1 cellular context compared by ENCODE assay signal in the genomic region with DNA sequence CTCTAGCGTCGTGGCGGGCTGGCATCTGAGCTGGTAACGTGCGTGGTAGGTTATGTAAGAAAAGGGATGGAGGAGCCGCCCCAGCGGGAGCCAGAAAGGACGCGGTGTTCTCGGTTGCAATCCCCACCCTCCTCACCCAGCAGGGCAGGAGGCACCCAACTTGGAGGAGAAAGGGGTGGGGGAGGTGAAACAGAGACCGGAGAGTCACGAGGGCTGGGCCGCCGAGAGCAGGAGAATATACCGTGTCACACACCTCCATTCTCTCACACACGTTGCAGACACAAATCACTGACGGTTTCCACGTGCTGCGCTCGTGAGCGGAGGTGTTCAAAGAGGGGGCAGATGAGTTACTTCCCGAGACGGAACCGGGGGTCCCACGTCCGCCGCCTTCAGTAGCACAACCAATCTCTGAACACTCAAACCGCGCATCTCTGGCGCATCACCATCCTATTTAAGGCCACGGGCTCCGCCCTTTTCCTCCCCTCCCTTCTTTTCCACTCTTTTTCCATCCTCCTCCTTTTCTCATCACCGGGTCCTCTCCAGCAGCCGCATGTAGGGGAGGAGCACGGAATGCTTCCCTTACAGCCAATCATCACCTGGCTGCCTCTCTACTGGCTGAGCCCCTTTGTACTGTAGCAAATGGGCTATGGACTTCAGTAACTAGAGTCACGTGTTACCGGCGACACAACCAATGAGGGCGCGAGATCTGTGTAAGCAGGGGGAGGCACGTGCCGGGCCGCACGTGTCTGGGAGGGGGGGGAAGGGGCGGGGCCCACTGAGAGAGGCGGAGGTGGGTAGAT.
TF ChIP-seq lines count a peak whose summit lies in the region.

A gene with protein sequence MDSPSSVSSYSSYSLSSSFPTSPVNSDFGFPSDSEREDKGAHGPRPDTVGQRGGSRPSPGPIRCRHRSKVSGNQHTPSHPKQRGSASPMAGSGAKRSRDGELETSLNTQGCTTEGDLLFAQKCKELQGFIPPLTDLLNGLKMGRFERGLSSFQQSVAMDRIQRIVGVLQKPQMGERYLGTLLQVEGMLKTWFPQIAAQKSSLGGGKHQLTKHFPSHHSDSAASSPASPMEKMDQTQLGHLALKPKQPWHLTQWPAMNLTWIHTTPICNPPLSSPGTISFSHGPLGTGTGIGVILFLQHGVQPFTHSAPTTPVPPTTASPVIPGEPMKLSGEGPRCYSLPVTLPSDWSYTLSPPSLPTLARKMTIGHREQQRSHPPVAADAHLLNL (plus strand): TSS at position 797 of the 800 bp plus-strand sequence. CDS start 714 bp downstream, outside the sequence.

TF ChIP-seq in K562, 482 proteins besides CTCF, POLR2A, EP300 and RAD21 (continued from another document):
- TF ChIP-seq, protein P1, sequence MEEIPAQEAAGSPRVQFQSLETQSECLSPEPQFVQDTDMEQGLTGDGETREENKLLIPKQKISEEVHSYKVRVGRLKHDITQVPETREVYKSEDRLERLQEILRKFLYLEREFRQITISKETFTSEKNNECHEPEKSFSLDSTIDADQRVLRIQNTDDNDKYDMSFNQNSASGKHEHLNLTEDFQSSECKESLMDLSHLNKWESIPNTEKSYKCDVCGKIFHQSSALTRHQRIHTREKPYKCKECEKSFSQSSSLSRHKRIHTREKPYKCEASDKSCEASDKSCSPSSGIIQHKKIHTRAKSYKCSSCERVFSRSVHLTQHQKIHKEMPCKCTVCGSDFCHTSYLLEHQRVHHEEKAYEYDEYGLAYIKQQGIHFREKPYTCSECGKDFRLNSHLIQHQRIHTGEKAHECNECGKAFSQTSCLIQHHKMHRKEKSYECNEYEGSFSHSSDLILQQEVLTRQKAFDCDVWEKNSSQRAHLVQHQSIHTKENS (CRISPR knock-in tag; IDR thresholded peaks at IDR 0.05): no peak
- TF ChIP-seq, protein P2, sequence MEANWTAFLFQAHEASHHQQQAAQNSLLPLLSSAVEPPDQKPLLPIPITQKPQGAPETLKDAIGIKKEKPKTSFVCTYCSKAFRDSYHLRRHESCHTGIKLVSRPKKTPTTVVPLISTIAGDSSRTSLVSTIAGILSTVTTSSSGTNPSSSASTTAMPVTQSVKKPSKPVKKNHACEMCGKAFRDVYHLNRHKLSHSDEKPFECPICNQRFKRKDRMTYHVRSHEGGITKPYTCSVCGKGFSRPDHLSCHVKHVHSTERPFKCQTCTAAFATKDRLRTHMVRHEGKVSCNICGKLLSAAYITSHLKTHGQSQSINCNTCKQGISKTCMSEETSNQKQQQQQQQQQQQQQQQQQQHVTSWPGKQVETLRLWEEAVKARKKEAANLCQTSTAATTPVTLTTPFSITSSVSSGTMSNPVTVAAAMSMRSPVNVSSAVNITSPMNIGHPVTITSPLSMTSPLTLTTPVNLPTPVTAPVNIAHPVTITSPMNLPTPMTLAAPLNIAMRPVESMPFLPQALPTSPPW (CRISPR knock-in tag; IDR thresholded peaks at IDR 0.05): 0 out of 2 replicates have a peak, but pooled peaks have one; percentile 21
- TF ChIP-seq MEF2D (tag; conservative IDR thresholded peaks at IDR 0.05; ENCODE audit: low read depth): no peak
- TF ChIP-seq, protein P3, sequence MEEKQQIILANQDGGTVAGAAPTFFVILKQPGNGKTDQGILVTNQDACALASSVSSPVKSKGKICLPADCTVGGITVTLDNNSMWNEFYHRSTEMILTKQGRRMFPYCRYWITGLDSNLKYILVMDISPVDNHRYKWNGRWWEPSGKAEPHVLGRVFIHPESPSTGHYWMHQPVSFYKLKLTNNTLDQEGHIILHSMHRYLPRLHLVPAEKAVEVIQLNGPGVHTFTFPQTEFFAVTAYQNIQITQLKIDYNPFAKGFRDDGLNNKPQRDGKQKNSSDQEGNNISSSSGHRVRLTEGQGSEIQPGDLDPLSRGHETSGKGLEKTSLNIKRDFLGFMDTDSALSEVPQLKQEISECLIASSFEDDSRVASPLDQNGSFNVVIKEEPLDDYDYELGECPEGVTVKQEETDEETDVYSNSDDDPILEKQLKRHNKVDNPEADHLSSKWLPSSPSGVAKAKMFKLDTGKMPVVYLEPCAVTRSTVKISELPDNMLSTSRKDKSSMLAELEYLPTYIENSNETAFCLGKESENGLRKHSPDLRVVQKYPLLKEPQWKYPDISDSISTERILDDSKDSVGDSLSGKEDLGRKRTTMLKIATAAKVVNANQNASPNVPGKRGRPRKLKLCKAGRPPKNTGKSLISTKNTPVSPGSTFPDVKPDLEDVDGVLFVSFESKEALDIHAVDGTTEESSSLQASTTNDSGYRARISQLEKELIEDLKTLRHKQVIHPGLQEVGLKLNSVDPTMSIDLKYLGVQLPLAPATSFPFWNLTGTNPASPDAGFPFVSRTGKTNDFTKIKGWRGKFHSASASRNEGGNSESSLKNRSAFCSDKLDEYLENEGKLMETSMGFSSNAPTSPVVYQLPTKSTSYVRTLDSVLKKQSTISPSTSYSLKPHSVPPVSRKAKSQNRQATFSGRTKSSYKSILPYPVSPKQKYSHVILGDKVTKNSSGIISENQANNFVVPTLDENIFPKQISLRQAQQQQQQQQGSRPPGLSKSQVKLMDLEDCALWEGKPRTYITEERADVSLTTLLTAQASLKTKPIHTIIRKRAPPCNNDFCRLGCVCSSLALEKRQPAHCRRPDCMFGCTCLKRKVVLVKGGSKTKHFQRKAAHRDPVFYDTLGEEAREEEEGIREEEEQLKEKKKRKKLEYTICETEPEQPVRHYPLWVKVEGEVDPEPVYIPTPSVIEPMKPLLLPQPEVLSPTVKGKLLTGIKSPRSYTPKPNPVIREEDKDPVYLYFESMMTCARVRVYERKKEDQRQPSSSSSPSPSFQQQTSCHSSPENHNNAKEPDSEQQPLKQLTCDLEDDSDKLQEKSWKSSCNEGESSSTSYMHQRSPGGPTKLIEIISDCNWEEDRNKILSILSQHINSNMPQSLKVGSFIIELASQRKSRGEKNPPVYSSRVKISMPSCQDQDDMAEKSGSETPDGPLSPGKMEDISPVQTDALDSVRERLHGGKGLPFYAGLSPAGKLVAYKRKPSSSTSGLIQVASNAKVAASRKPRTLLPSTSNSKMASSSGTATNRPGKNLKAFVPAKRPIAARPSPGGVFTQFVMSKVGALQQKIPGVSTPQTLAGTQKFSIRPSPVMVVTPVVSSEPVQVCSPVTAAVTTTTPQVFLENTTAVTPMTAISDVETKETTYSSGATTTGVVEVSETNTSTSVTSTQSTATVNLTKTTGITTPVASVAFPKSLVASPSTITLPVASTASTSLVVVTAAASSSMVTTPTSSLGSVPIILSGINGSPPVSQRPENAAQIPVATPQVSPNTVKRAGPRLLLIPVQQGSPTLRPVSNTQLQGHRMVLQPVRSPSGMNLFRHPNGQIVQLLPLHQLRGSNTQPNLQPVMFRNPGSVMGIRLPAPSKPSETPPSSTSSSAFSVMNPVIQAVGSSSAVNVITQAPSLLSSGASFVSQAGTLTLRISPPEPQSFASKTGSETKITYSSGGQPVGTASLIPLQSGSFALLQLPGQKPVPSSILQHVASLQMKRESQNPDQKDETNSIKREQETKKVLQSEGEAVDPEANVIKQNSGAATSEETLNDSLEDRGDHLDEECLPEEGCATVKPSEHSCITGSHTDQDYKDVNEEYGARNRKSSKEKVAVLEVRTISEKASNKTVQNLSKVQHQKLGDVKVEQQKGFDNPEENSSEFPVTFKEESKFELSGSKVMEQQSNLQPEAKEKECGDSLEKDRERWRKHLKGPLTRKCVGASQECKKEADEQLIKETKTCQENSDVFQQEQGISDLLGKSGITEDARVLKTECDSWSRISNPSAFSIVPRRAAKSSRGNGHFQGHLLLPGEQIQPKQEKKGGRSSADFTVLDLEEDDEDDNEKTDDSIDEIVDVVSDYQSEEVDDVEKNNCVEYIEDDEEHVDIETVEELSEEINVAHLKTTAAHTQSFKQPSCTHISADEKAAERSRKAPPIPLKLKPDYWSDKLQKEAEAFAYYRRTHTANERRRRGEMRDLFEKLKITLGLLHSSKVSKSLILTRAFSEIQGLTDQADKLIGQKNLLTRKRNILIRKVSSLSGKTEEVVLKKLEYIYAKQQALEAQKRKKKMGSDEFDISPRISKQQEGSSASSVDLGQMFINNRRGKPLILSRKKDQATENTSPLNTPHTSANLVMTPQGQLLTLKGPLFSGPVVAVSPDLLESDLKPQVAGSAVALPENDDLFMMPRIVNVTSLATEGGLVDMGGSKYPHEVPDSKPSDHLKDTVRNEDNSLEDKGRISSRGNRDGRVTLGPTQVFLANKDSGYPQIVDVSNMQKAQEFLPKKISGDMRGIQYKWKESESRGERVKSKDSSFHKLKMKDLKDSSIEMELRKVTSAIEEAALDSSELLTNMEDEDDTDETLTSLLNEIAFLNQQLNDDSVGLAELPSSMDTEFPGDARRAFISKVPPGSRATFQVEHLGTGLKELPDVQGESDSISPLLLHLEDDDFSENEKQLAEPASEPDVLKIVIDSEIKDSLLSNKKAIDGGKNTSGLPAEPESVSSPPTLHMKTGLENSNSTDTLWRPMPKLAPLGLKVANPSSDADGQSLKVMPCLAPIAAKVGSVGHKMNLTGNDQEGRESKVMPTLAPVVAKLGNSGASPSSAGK (IDR thresholded peaks at IDR 0.05): peak; percentile 44; the same call in 1 of the 2 replicates
- no peak for TF ChIP-seq NR2C1 (IDR thresholded peaks at IDR 0.05)
- no peak for TF ChIP-seq NR2C1 (tag; IDR thresholded peaks at IDR 0.05)
- TF ChIP-seq, protein P4, sequence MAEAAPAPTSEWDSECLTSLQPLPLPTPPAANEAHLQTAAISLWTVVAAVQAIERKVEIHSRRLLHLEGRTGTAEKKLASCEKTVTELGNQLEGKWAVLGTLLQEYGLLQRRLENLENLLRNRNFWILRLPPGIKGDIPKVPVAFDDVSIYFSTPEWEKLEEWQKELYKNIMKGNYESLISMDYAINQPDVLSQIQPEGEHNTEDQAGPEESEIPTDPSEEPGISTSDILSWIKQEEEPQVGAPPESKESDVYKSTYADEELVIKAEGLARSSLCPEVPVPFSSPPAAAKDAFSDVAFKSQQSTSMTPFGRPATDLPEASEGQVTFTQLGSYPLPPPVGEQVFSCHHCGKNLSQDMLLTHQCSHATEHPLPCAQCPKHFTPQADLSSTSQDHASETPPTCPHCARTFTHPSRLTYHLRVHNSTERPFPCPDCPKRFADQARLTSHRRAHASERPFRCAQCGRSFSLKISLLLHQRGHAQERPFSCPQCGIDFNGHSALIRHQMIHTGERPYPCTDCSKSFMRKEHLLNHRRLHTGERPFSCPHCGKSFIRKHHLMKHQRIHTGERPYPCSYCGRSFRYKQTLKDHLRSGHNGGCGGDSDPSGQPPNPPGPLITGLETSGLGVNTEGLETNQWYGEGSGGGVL (CRISPR knock-in tag; IDR thresholded peaks at IDR 0.05): no peak
- no peak for TF ChIP-seq HLTF (IDR thresholded peaks at IDR 0.05)
- no peak for TF ChIP-seq ILK (tag; IDR thresholded peaks at IDR 0.05; ENCODE audit: borderline replicate concordance, low read depth)
- TF ChIP-seq HCFC1 (IDR thresholded peaks at IDR 0.05; ENCODE audit: low read depth, low read length): no peak
- TF ChIP-seq, protein P5, sequence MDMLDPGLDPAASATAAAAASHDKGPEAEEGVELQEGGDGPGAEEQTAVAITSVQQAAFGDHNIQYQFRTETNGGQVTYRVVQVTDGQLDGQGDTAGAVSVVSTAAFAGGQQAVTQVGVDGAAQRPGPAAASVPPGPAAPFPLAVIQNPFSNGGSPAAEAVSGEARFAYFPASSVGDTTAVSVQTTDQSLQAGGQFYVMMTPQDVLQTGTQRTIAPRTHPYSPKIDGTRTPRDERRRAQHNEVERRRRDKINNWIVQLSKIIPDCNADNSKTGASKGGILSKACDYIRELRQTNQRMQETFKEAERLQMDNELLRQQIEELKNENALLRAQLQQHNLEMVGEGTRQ (CRISPR knock-in tag; IDR thresholded peaks at IDR 0.05): peak; percentile 21; the same call in 1 of the 2 replicates
- TF ChIP-seq L3MBTL2 (IDR thresholded peaks at IDR 0.05): peak; percentile 37; the same call in 1 of the 2 replicates
- TF ChIP-seq, protein P6, sequence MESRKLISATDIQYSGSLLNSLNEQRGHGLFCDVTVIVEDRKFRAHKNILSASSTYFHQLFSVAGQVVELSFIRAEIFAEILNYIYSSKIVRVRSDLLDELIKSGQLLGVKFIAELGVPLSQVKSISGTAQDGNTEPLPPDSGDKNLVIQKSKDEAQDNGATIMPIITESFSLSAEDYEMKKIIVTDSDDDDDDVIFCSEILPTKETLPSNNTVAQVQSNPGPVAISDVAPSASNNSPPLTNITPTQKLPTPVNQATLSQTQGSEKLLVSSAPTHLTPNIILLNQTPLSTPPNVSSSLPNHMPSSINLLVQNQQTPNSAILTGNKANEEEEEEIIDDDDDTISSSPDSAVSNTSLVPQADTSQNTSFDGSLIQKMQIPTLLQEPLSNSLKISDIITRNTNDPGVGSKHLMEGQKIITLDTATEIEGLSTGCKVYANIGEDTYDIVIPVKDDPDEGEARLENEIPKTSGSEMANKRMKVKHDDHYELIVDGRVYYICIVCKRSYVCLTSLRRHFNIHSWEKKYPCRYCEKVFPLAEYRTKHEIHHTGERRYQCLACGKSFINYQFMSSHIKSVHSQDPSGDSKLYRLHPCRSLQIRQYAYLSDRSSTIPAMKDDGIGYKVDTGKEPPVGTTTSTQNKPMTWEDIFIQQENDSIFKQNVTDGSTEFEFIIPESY (CRISPR knock-in tag; IDR thresholded peaks at IDR 0.05): peak; percentile 55; the same call in 1 of the 2 replicates
- TF ChIP-seq, protein P7, sequence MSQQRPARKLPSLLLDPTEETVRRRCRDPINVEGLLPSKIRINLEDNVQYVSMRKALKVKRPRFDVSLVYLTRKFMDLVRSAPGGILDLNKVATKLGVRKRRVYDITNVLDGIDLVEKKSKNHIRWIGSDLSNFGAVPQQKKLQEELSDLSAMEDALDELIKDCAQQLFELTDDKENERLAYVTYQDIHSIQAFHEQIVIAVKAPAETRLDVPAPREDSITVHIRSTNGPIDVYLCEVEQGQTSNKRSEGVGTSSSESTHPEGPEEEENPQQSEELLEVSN (IDR thresholded peaks at IDR 0.05; ENCODE audit: borderline replicate concordance in 1 of 2, extremely low read depth in 1 of 2, insufficient read depth in 1 of 2, insufficient read length in 1 of 2, low read depth in 1 of 2, low read length in 1 of 2, poor library complexity in 1 of 2, severe bottlenecking in 1 of 2): peak in 1 of 2 experiments; percentile 57
- TF ChIP-seq POLR2B (IDR thresholded peaks at IDR 0.05; ENCODE audit: low read depth, partially characterized antibody): no peak
- TF ChIP-seq ZC3H11A (IDR thresholded peaks at IDR 0.05; ENCODE audit: low read depth, low read length): no peak
- TF ChIP-seq RFX5 (IDR thresholded peaks at IDR 0.05; ENCODE audit: low read depth, low read length): peak; percentile 43; the same call in 1 of the 2 replicates
- TF ChIP-seq, protein P8, sequence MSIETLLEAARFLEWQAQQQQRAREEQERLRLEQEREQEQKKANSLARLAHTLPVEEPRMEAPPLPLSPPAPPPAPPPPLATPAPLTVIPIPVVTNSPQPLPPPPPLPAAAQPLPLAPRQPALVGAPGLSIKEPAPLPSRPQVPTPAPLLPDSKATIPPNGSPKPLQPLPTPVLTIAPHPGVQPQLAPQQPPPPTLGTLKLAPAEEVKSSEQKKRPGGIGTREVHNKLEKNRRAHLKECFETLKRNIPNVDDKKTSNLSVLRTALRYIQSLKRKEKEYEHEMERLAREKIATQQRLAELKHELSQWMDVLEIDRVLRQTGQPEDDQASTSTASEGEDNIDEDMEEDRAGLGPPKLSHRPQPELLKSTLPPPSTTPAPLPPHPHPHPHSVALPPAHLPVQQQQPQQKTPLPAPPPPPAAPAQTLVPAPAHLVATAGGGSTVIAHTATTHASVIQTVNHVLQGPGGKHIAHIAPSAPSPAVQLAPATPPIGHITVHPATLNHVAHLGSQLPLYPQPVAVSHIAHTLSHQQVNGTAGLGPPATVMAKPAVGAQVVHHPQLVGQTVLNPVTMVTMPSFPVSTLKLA (conservative IDR thresholded peaks at IDR 0.05): peak; percentile 40 to 44; a peak in 2 of 4 replicates
